Comparison of ENCODE assay signal across 27 cellular contexts in genomic region chr13:90099847-90100246, GRCh38.
"Had no signal": no experiment of that assay in that cellular context is flagged by ENCODE, and none has a peak within 500 bp of the region (broad histone marks: within the 10 kb centered on the region; RNA-seq: fewer than 3 reads in every experiment).

No MANE protein-coding gene starts in this region.

- FAIRE-seq: colon, endometrium, frontal cortex had no signal

- H3K27ac ChIP-seq: colonic mucosa, coronary artery, dorsolateral prefrontal cortex, epithelial cell of prostate, esophagus muscularis mucosa, esophagus squamous epithelium, foreskin keratinocyte, gastrocnemius medialis, gastroesophageal sphincter, heart left ventricle, heart right ventricle had no signal

- DNase-seq: colonic mucosa; cortex of kidney; dermis blood vessel endothelial cell; dorsolateral prefrontal cortex; effector CD4-positive, alpha-beta T cell; effector CD8-positive, alpha-beta T cell; effector memory CD4-positive, alpha-beta T cell; effector memory CD8-positive, alpha-beta T cell; endodermal cell; erythroblast; esophagus squamous epithelium; foreskin fibroblast; foreskin keratinocyte; foreskin melanocyte; gastrocnemius medialis; glutamatergic neuron; head of caudate nucleus; heart left ventricle; heart right ventricle had no signal

- H3K4me1 ChIP-seq: colonic mucosa, esophagus muscularis mucosa, foreskin keratinocyte, gastrocnemius medialis, gastroesophageal sphincter, heart left ventricle, heart right ventricle had no signal

- H3K27me3 ChIP-seq: colonic mucosa, dorsolateral prefrontal cortex, esophagus muscularis mucosa, esophagus squamous epithelium, foreskin keratinocyte, gastrocnemius medialis, gastroesophageal sphincter, heart left ventricle, heart right ventricle had no signal

- H3K4me3 ChIP-seq: colonic mucosa, coronary artery, dorsolateral prefrontal cortex, esophagus muscularis mucosa, esophagus squamous epithelium, gastrocnemius medialis, gastroesophageal sphincter, heart left ventricle, heart right ventricle had no signal

- H3K36me3 ChIP-seq: colonic mucosa, esophagus muscularis mucosa, esophagus squamous epithelium, gastrocnemius medialis, gastroesophageal sphincter, heart left ventricle, heart right ventricle had no signal

- H3K9me3 ChIP-seq: colonic mucosa, esophagus muscularis mucosa, esophagus squamous epithelium, gastrocnemius medialis, gastroesophageal sphincter had no signal

- ATAC-seq: effector memory CD8-positive, alpha-beta T cell; esophagus mucosa; foreskin keratinocyte; gastrocnemius medialis; gastroesophageal sphincter; heart left ventricle; heart right ventricle had no signal
